Comparison of ENCODE assay signal across 15 cellular contexts in the genomic region with DNA sequence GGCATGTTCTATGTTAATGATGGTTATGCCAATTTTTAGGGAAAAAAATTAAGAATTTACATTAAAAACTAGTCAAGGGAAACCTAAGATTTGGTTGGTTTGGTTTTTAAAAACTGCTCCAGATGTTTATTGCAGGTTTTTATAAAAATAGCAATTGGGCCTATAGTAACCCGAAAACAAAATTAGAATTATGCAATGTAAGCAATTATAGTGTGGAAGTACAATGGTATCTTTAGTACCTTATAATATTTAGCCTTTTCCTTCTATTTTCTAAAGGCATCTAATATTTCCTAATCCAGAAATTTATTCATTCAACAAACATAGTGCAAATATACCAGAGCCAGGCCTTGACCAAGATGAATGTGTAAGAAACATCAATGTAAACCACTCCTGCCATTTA. TPM values are rescaled to one million over a fixed set of nuclear protein-coding genes. Genes with fewer than 3 reads are reported as not detected.
DNase-seq lines count a peak whose midpoint lies in the region; ATAC-seq, FAIRE-seq and TF ChIP-seq lines count a peak whose summit lies in the region.
"Had no signal": no experiment of that assay in that cellular context is flagged by ENCODE, and none has a peak within 500 bp of the region (broad histone marks: within the 10 kb centered on the region; RNA-seq: fewer than 3 reads in every experiment).

No MANE protein-coding gene starts in this region.

- FAIRE-seq in A549 (lab: Jason Lieb, UNC) = no peak
- FAIRE-seq in H1 (lab: Jason Lieb, UNC) = no peak
- FAIRE-seq: HTR-8/SVneo had no signal

- H3K36me3 ChIP-seq in BLaER1 treated with 17β-estradiol and CSF1 and Interleukin-3, amounts not matched to agents 10 nM and 100 nM = no peaks in the 10 kb centered on the region
- H3K36me3 ChIP-seq in H1 (ENCODE audit: control insufficient read depth in 2 of 4, insufficient read depth in 4 of 4, low read length in 3 of 4) = no peaks in the 10 kb centered on the region
- H3K36me3 ChIP-seq: BE2C, HAP-1 had no signal

- H2BK20ac ChIP-seq in H1 (ENCODE audit: low read length) = no peak overlapping the region

- intact Hi-C loops in lower leg skin (cut with DNase I; ENCODE audit: low total_unique reads) = no loop called here

- no peak overlapping the region for H2BK120ac ChIP-seq in H1 (replicated peaks; ENCODE audit: low read depth, low read length)

- H2BK12ac ChIP-seq in H1 (ENCODE audit: low read depth, low read length) = no peak overlapping the region

- TF ChIP-seq EP300 in A549 (IDR thresholded peaks at IDR 0.05) (no peak), H1 (IDR thresholded peaks at IDR 0.05; ENCODE audit: borderline replicate concordance in 1 of 2, low read depth in 2 of 2, low read length in 2 of 2) (no peak)

- H3K4me1 ChIP-seq in A549 = peaks cover 14% of the 10 kb centered on the region
- H3K4me1 ChIP-seq in BLaER1 treated with 17β-estradiol and CSF1 and Interleukin-3, amounts not matched to agents 10 nM and 100 nM = peaks cover 6 to 19% (median 12%) of the 10 kb centered on the region in 10 experiments; a peak in 17 of 20 replicates
- H3K4me1 ChIP-seq in H1 (replicated peaks in 1 of 4; ENCODE audit: control insufficient read depth in 3 of 4, insufficient read depth in 4 of 4, low read length in 3 of 4) = peaks cover 0 to 8% (median 0%) of the 10 kb centered on the region in 4 experiments; a peak in 2 of 7 replicates
- H3K4me1 ChIP-seq: BE2C, HAP-1 had no signal

- no peak overlapping the region for H4K91ac ChIP-seq in H1 (replicated peaks; ENCODE audit: insufficient read length, low read length)

- H2BK15ac ChIP-seq in H1 (ENCODE audit: low read length) = no peak overlapping the region

- H3K79me1 ChIP-seq in H1 (ENCODE audit: low read depth, low read length) = peaks cover 2% of the 10 kb centered on the region; the same call in 1 of the 2 replicates

- no peak overlapping the region for H3K14ac ChIP-seq in H1 (ENCODE audit: insufficient read length)

- H3K9ac ChIP-seq in BLaER1 treated with 17β-estradiol and CSF1 and Interleukin-3, amounts not matched to agents 10 nM and 100 nM = no peak overlapping the region
- no peak overlapping the region for H3K9ac ChIP-seq in H1 (replicated peaks in 1 of 4; ENCODE audit: extremely low read depth in 1 of 4, low read depth in 3 of 4, low read length in 3 of 4)
- H3K9ac ChIP-seq: KMS-11 had no signal

- H3K4me2 ChIP-seq in A549 = no peak overlapping the region
- H3K4me2 ChIP-seq in BLaER1 treated with 17β-estradiol and CSF1 and Interleukin-3, amounts not matched to agents 10 nM and 100 nM = peak overlapping the region in 9 of 11 experiments; percentile 6 to 48 (median 21); a peak in 9 of 22 replicates
- no peak overlapping the region for H3K4me2 ChIP-seq in H1 (ENCODE audit: insufficient read depth in 1 of 2, low read depth in 2 of 2, low read length in 2 of 2)
- H3K4me2 ChIP-seq: KMS-11 had no signal

- H4K8ac ChIP-seq in H1 (ENCODE audit: extremely low read depth, insufficient read depth, low read length) = no peak overlapping the region

- no peak for TF ChIP-seq CTCF in A549 (IDR thresholded peaks at IDR 0.05)
- no peak for TF ChIP-seq CTCF in H1 (IDR thresholded peaks at IDR 0.05; ENCODE audit: control extremely low read depth in 1 of 3, insufficient read depth in 1 of 3, low read depth in 1 of 3, low read length in 3 of 3)
- TF ChIP-seq CTCF in lower leg skin (IDR thresholded peaks at IDR 0.05) = no peak

- H2BK5ac ChIP-seq in H1 (ENCODE audit: low read depth, low read length) = no peak overlapping the region

- CTCF ChIA-PET in A549 (lab: Yijun Ruan, JAX) (no interaction called here), H1 (lab: Charles Lee; ENCODE audit: partially characterized antibody) (interaction anchor here (0.9 kb wide), 1 partner anchor 60 kb away, joined by 3 read pairs; no protein-coding TSS in a partner anchor)

- TF ChIP-seq RAD21 in A549 (conservative IDR thresholded peaks at IDR 0.05 in 1 of 2, IDR thresholded peaks at IDR 0.05 in 1 of 2) (no peak), H1 (IDR thresholded peaks at IDR 0.05 in 1 of 2, conservative IDR thresholded peaks at IDR 0.05 in 1 of 2; ENCODE audit: low read depth in 2 of 2, low read length in 2 of 2) (no peak)

- no peak overlapping the region for H3K4ac ChIP-seq in H1 (replicated peaks; ENCODE audit: insufficient read length, low read depth, low read length)

- H3K23ac ChIP-seq in H1 (ENCODE audit: insufficient read length) = no peak overlapping the region

- peaks cover 0 to 48% (median 0%) of the 10 kb centered on the region in 11 experiments; a peak in 4 of 22 replicates for H3K27me3 ChIP-seq in BLaER1 treated with 17β-estradiol and CSF1 and Interleukin-3, amounts not matched to agents 10 nM and 100 nM
- no peaks in the 10 kb centered on the region for H3K27me3 ChIP-seq in H1 (replicated peaks in 1 of 4; ENCODE audit: control insufficient read depth in 3 of 4, extremely low read depth in 1 of 4, insufficient read depth in 3 of 4, low read length in 3 of 4)
- H3K27me3 ChIP-seq: BE2C had no signal

- no peak for ATAC-seq in A549
- ATAC-seq in HG03439 (IDR thresholded peaks at IDR 0.05; ENCODE audit: unreplicated experiment) = no peak

- H4K20me1 ChIP-seq in BLaER1 treated with 17β-estradiol and CSF1 and Interleukin-3, amounts not matched to agents 10 nM and 100 nM = peaks cover 0 to 6% (median 0%) of the 10 kb centered on the region in 11 experiments; a peak in 1 of 22 replicates
- peaks cover 0 to 4% of the 10 kb centered on the region in 2 experiments for H4K20me1 ChIP-seq in H1 (replicated peaks in 1 of 2; ENCODE audit: control insufficient read depth in 1 of 2, insufficient read depth in 2 of 2, low read length in 2 of 2)

- H2AFZ ChIP-seq in H1 (ENCODE audit: low read length) = no peak overlapping the region

- peaks cover 10% of the 10 kb centered on the region; the same call in 1 of the 2 replicates for H3K23me2 ChIP-seq in H1 (ENCODE audit: low read depth, low read length)

- H3K18ac ChIP-seq in H1 (ENCODE audit: extremely low read depth, low read length) = no peak overlapping the region

- DNase-seq in A549 (ENCODE audit: low read depth in 1 of 2, low spot score in 1 of 2) = no peak
- DNase-seq in NAMALWA (ENCODE audit: low spot score) = peak; percentile 19
- DNase-seq in H1 (ENCODE audit: low read depth in 1 of 2, low spot score in 2 of 2) = no peak
- DNase-seq in lower leg skin (ENCODE audit: low spot score in 2 of 2) = no peak
- no peak for DNase-seq in SW 1271 (lab: John Stamatoyannopoulos, UW)
- DNase-seq: 8988T; BE2C; CD4-positive, alpha-beta memory T cell; DMS153; DMS79 had no signal

- TF ChIP-seq POLR2A in A549 (IDR thresholded peaks at IDR 0.05; ENCODE audit: low read length) = no peak
- no peak for TF ChIP-seq POLR2A in H1 (IDR thresholded peaks at IDR 0.05; ENCODE audit: control extremely low read depth in 1 of 2, low read depth in 2 of 2, low read length in 2 of 2)
- TF ChIP-seq POLR2A in lower leg skin (IDR thresholded peaks at IDR 0.05) = no peak

- H3K79me2 ChIP-seq in H1 (ENCODE audit: control insufficient read depth in 1 of 2, insufficient read depth in 2 of 2, low read length in 2 of 2) = no peaks in the 10 kb centered on the region

- H3K9me3 ChIP-seq in A549 (no peaks in the 10 kb centered on the region), H1 (ENCODE audit: insufficient read depth in 2 of 2, low read depth in 1 of 2, low read length in 1 of 2) (no peaks in the 10 kb centered on the region)
- peaks cover 0 to 3% (median 0%) of the 10 kb centered on the region in 11 experiments; a peak in 1 of 22 replicates for H3K9me3 ChIP-seq in BLaER1 treated with 17β-estradiol and CSF1 and Interleukin-3, amounts not matched to agents 10 nM and 100 nM (replicated peaks in 1 of 11)
- H3K9me3 ChIP-seq: BE2C, HAP-1 had no signal

- no peak overlapping the region for H2AK5ac ChIP-seq in H1 (ENCODE audit: low read depth, low read length)

- H4K5ac ChIP-seq in H1 (ENCODE audit: insufficient read length, low read depth, low read length) = no peak overlapping the region

- H3K27ac ChIP-seq in A549 = no peak overlapping the region
- H3K27ac ChIP-seq in BLaER1 treated with 17β-estradiol and CSF1 and Interleukin-3, amounts not matched to agents 10 nM and 100 nM = no peak overlapping the region; a peak in 1 of 22 replicates
- no peak overlapping the region for H3K27ac ChIP-seq in H1 (ENCODE audit: low read depth, low read length)
- H3K27ac ChIP-seq: KMS-11 had no signal

- 86% methylated on average over 1 of the region's 1 CpG for WGBS in A549 (ENCODE audit: missing lambda C conversion rate)
- 97% methylated on average over 1 of the region's 1 CpG; no CpG with 5 or more reads in 1 of the 2 experiments for WGBS in H1 (ENCODE audit: extremely low coverage in 1 of 2, insufficient coverage in 1 of 2, insufficient read length in 1 of 2, insufficient replicate concordance in 2 of 2, low coverage in 1 of 2, low lambda C conversion rate in 2 of 2, missing lambda C conversion rate in 1 of 2), 2 experiments
- WGBS in lower leg skin, 2 donors = 93 to 95% methylated on average over 1 of the region's 1 CpG

- H3K4me3 ChIP-seq in A549 (no peak overlapping the region), H1 (ENCODE audit: extremely low read depth in 1 of 4, insufficient read depth in 2 of 4, low read depth in 3 of 4, low read length in 4 of 4) (no peak overlapping the region), lower leg skin (ENCODE audit: low read depth, poor library complexity, severe bottlenecking) (no peak overlapping the region)
- H3K4me3 ChIP-seq in BLaER1 treated with 17β-estradiol and CSF1 and Interleukin-3, amounts not matched to agents 10 nM and 100 nM = no peak overlapping the region
- H3K4me3 ChIP-seq: HAP-1 had no signal

- no peak overlapping the region for H3K56ac ChIP-seq in H1 (replicated peaks; ENCODE audit: insufficient read length, low read depth, low read length)

- POLR2A ChIA-PET in A549 (lab: Yijun Ruan, JAX) (no interaction called here), H1 (lab: Charles Lee; ENCODE audit: partially characterized antibody) (no interaction called here)

TF ChIP-seq in H1, 55 proteins besides CTCF, POLR2A, EP300 and RAD21 (continues in another document):
- TF ChIP-seq CBX5 (IDR thresholded peaks at IDR 0.05; ENCODE audit: low read depth, low read length) = no peak

RNA-seq across cellular contexts. Expression of gene CACNB4, which starts 27.3 kb away (rescaled TPM):
- polyA plus RNA-seq in A549 (2011; rRNA removed) (0.53 and 0.78 TPM in 2 replicates), A549 (2017; fragmentation: RNase III; extraction: RNeasy Plus Mini Kit Qiagen cat#74134 plus additional on column Dnase treatment) (0.25 to 0.29 TPM (median 0.26 TPM) in 3 replicates), H1 (2011; rRNA removed) (1.5 and 2.0 TPM in 2 replicates)
- 0.11 and 0.13 TPM in 2 replicates for polyA plus RNA-seq in A549 (2012; cell fraction: cytosol; rRNA removed)
- polyA plus RNA-seq in A549 (2012; cell fraction: nucleus; rRNA removed) = 0.23 and 0.53 TPM in 2 replicates
- polyA minus RNA-seq in A549 (2011; rRNA and poly(A)+ RNA removed) = 0.78 and 1.3 TPM in 2 replicates
- total RNA-seq in H1 (2021; fragmentation: NEBNext Ultra II Directional; extraction: Animal tissue kit (Norgen Biotek cat#: 25700)) = 4.0 and 4.1 TPM in 2 replicates
- polyA plus RNA-seq in H1 (2011; cell fraction: cytosol; rRNA removed) = 1.8 TPM
- 5.9 TPM for polyA plus RNA-seq in H1 (2011; cell fraction: nucleus; rRNA removed)
- 2.4 to 3.1 TPM (median 2.6 TPM) in 4 replicates for polyA plus RNA-seq in H1 (2012, experiment 1 of 2)
- polyA plus RNA-seq in H1 (2012, experiment 2 of 2) = 0.37 TPM
- polyA plus RNA-seq in H1 (2013, experiment 1 of 2) = 4.9 TPM
- 4.3 TPM for polyA plus RNA-seq in H1 (2013, experiment 2 of 2)
- 11.6 and 14.1 TPM in 2 replicates for polyA minus RNA-seq in H1 (2011; rRNA and poly(A)+ RNA removed)
- polyA minus RNA-seq in H1 (2011; cell fraction: cytosol; rRNA and poly(A)+ RNA removed) = 4.6 TPM
- 30.0 TPM for polyA minus RNA-seq in H1 (2011; cell fraction: nucleus; rRNA and poly(A)+ RNA removed)
- total RNA-seq in lower leg skin = 1 to 10 TPM; 2.4 to 6.3 (median 3.5) TPM
- polyA plus RNA-seq: CD4-positive, alpha-beta memory T cell had no signal

Comparison
In these comparisons a context has a peak if more than half of its experiments do, and no peak if none do; other contexts are left out.
1. H3K4me2 ChIP-seq: peak in BLaER1 treated with 17β-estradiol and CSF1 and Interleukin-3, amounts not matched to agents 10 nM and 100 nM (9 of 11); none in A549 (single experiment) and H1 (0 of 2).
2. Of the 18 proteins assayed by ChIP-seq in both H1 and A549: peak only in H1: none; only in A549: none; in both: MAFK; in neither: 17.